Comparison of ENCODE assay signal across 1 cellular context in the genomic region with DNA sequence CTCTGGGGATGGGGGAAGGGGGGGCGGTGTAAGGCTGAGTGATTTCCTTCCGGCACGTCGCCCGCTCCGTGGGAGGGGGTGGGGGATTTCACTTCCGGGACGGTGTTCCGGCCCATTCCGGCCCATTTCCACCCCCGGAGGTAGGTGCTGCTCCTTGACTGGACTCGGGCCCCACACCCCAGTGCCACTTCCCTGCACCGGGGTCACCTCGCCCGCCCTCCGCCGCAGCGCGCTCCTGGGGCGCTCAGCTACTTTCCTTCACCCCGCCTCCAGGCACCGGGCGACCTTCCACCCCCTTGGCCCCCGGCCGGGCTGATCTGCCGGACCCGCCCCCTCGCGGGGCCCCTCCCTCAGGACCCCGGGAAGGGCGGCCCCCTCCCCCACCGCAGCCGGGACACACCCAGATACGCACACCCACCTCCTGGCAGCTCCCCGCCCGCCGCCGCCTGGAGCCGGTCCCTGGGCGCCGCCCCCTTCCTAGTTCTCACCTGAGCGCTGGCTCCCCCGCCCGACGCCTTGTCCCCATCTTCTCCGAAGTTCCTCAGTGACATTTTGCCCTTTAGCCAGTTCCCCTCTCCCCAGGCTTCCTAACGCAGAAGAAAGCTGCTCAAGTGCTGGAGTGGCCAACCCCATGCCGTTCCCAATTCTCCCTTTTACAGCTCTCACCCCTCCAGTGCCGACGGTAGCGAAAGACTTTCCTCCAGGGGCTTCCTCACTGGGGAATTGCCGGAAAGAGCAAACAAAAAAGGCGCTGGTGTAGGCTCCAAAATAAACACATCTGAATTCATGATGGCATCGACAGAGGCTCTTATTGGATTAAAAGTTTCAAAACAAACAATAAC.
TF ChIP-seq lines count a peak whose summit lies in the region.

ZBTB37 (plus strand) TSS at position 115 of the 842 bp plus-strand sequence. CDS start 1,846 bp downstream, outside the sequence.

TF ChIP-seq in HepG2, 621 proteins besides CTCF, POLR2A, EP300 and RAD21 (continued from another document and continues in another):
- peak; percentile 28; the same call in 1 of the 2 replicates for TF ChIP-seq ZBTB40 (IDR thresholded peaks at IDR 0.05)
- no peak for TF ChIP-seq ZBTB40 (CRISPR knock-in tag; IDR thresholded peaks at IDR 0.05)
- peak; percentile 37; the same call in 1 of the 2 replicates for TF ChIP-seq ZXDC (CRISPR knock-in tag; IDR thresholded peaks at IDR 0.05)
- 0 out of 2 replicates have a peak, but pooled peaks have one; percentile 40 for TF ChIP-seq ELK4 (CRISPR knock-in tag; IDR thresholded peaks at IDR 0.05; ENCODE audit: borderline replicate concordance)
- TF ChIP-seq CHCHD3 (CRISPR knock-in tag; IDR thresholded peaks at IDR 0.05), result no peak
- TF ChIP-seq KLF9 (CRISPR knock-in tag; IDR thresholded peaks at IDR 0.05; ENCODE audit: low read depth), result peak; percentile 65; the same call in 1 of the 2 replicates
- TF ChIP-seq ZBTB14 (CRISPR knock-in tag; IDR thresholded peaks at IDR 0.05), result no peak
- peak; percentile 66; the same call in 1 of the 2 replicates for TF ChIP-seq ZSCAN31 (CRISPR knock-in tag; IDR thresholded peaks at IDR 0.05; ENCODE audit: low read depth)
- TF ChIP-seq TRIM24 (CRISPR knock-in tag; IDR thresholded peaks at IDR 0.05), result no peak
- TF ChIP-seq ZFP90 (CRISPR knock-in tag; IDR thresholded peaks at IDR 0.05; ENCODE audit: borderline replicate concordance), result 0 out of 2 replicates have a peak, but pooled peaks have one; percentile 51
- TF ChIP-seq DPF2 (CRISPR knock-in tag; IDR thresholded peaks at IDR 0.05; ENCODE audit: borderline replicate concordance, low read depth), result no peak
- TF ChIP-seq PRDM10 (CRISPR knock-in tag; IDR thresholded peaks at IDR 0.05; ENCODE audit: low read depth), result no peak
- TF ChIP-seq SETDB1 (CRISPR knock-in tag; IDR thresholded peaks at IDR 0.05; ENCODE audit: borderline replicate concordance), result no peak
- peak; percentile 76 for TF ChIP-seq HOXD1 (CRISPR knock-in tag; IDR thresholded peaks at IDR 0.05)
- TF ChIP-seq ZNF446 (CRISPR knock-in tag; IDR thresholded peaks at IDR 0.05), result 0 out of 2 replicates have a peak, but pooled peaks have one; percentile 34
- no peak; the same call in 1 of the 2 replicates for TF ChIP-seq NFKBIZ (CRISPR knock-in tag; IDR thresholded peaks at IDR 0.05)
- TF ChIP-seq SMAD1 (CRISPR knock-in tag; IDR thresholded peaks at IDR 0.05; ENCODE audit: borderline replicate concordance, low read depth), result no peak
- 0 out of 2 replicates have a peak, but pooled peaks have one; percentile 34 for TF ChIP-seq SNAPC4 (CRISPR knock-in tag; IDR thresholded peaks at IDR 0.05)
